ENCODE assay signal across 1 cellular context in the genomic region with DNA sequence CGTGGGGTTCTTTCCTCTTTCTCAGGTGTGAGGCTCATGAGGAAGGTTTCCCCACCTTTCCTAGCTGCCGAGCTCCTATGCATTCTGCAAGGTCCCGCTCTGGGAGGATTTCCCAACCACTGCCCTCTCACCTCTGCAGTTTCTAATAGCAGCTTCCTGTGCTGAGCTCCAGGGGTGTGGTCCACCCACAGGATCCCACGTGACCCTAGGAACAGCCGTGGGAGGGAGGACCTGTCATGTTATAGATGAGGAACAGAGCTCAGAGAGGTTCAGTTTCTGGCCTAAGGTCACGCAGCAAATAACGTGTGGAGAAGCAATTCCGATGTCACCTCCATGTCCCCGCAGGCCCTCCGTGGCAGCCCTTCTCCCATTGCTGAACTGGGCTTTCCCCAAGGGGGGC.
TF ChIP-seq lines count a peak whose summit lies in the region.

No MANE protein-coding gene starts in this region.

TF ChIP-seq in K562, 482 proteins besides CTCF, POLR2A, EP300 and RAD21 (continued from another document):
- TF ChIP-seq, protein P1, sequence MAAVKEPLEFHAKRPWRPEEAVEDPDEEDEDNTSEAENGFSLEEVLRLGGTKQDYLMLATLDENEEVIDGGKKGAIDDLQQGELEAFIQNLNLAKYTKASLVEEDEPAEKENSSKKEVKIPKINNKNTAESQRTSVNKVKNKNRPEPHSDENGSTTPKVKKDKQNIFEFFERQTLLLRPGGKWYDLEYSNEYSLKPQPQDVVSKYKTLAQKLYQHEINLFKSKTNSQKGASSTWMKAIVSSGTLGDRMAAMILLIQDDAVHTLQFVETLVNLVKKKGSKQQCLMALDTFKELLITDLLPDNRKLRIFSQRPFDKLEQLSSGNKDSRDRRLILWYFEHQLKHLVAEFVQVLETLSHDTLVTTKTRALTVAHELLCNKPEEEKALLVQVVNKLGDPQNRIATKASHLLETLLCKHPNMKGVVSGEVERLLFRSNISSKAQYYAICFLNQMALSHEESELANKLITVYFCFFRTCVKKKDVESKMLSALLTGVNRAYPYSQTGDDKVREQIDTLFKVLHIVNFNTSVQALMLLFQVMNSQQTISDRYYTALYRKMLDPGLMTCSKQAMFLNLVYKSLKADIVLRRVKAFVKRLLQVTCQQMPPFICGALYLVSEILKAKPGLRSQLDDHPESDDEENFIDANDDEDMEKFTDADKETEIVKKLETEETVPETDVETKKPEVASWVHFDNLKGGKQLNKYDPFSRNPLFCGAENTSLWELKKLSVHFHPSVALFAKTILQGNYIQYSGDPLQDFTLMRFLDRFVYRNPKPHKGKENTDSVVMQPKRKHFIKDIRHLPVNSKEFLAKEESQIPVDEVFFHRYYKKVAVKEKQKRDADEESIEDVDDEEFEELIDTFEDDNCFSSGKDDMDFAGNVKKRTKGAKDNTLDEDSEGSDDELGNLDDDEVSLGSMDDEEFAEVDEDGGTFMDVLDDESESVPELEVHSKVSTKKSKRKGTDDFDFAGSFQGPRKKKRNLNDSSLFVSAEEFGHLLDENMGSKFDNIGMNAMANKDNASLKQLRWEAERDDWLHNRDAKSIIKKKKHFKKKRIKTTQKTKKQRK (IDR thresholded peaks at IDR 0.05; ENCODE audit: borderline replicate concordance, low read depth, low read length), result no peak
- TF ChIP-seq BRD4 (IDR thresholded peaks at IDR 0.05) (no peak), NFXL1 (CRISPR knock-in tag; IDR thresholded peaks at IDR 0.05) (no peak), ZNF41 (CRISPR knock-in tag; conservative IDR thresholded peaks at IDR 0.05) (no peak), TBP (optimal IDR thresholded peaks at IDR 0.05; ENCODE audit: low read depth, low read length) (no peak), ZNF324 (CRISPR knock-in tag; IDR thresholded peaks at IDR 0.05) (no peak), KLF1 (tag; IDR thresholded peaks at IDR 0.05) (peak; percentile 60; the same call in 1 of the 2 replicates), MTF1 (CRISPR knock-in tag; IDR thresholded peaks at IDR 0.05; ENCODE audit: borderline replicate concordance) (no peak), MCM3 (IDR thresholded peaks at IDR 0.05) (no peak), NBN (IDR thresholded peaks at IDR 0.05; ENCODE audit: low read depth) (no peak), JUN (IDR thresholded peaks at IDR 0.05; ENCODE audit: borderline replicate concordance, low read depth, low read length) (no peak), JUN (CRISPR knock-in tag; IDR thresholded peaks at IDR 0.05; ENCODE audit: borderline replicate concordance) (no peak), LARP7 (IDR thresholded peaks at IDR 0.05) (no peak), SMARCB1 (IDR thresholded peaks at IDR 0.05; ENCODE audit: insufficient read length, low read depth) (no peak), ZNF778 (CRISPR knock-in tag; IDR thresholded peaks at IDR 0.05) (no peak), SMARCE1 (IDR thresholded peaks at IDR 0.05) (no peak)
- TF ChIP-seq, protein P2, sequence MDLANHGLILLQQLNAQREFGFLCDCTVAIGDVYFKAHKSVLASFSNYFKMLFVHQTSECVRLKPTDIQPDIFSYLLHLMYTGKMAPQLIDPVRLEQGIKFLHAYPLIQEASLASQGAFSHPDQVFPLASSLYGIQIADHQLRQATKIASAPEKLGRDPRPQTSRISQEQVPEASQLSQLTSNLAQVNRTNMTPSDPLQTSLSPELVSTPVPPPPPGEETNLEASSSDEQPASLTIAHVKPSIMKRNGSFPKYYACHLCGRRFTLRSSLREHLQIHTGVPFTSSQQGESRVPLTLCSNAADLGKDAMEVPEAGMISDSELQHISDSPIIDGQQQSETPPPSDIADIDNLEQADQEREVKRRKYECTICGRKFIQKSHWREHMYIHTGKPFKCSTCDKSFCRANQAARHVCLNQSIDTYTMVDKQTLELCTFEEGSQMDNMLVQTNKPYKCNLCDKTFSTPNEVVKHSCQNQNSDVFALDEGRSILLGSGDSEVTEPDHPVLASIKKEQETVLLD (IDR thresholded peaks at IDR 0.05), result no peak
- TF ChIP-seq, protein P3, sequence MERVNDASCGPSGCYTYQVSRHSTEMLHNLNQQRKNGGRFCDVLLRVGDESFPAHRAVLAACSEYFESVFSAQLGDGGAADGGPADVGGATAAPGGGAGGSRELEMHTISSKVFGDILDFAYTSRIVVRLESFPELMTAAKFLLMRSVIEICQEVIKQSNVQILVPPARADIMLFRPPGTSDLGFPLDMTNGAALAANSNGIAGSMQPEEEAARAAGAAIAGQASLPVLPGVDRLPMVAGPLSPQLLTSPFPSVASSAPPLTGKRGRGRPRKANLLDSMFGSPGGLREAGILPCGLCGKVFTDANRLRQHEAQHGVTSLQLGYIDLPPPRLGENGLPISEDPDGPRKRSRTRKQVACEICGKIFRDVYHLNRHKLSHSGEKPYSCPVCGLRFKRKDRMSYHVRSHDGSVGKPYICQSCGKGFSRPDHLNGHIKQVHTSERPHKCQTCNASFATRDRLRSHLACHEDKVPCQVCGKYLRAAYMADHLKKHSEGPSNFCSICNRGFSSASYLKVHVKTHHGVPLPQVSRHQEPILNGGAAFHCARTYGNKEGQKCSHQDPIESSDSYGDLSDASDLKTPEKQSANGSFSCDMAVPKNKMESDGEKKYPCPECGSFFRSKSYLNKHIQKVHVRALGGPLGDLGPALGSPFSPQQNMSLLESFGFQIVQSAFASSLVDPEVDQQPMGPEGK (CRISPR knock-in tag; IDR thresholded peaks at IDR 0.05; ENCODE audit: borderline replicate concordance), result no peak
- TF ChIP-seq, protein P4, sequence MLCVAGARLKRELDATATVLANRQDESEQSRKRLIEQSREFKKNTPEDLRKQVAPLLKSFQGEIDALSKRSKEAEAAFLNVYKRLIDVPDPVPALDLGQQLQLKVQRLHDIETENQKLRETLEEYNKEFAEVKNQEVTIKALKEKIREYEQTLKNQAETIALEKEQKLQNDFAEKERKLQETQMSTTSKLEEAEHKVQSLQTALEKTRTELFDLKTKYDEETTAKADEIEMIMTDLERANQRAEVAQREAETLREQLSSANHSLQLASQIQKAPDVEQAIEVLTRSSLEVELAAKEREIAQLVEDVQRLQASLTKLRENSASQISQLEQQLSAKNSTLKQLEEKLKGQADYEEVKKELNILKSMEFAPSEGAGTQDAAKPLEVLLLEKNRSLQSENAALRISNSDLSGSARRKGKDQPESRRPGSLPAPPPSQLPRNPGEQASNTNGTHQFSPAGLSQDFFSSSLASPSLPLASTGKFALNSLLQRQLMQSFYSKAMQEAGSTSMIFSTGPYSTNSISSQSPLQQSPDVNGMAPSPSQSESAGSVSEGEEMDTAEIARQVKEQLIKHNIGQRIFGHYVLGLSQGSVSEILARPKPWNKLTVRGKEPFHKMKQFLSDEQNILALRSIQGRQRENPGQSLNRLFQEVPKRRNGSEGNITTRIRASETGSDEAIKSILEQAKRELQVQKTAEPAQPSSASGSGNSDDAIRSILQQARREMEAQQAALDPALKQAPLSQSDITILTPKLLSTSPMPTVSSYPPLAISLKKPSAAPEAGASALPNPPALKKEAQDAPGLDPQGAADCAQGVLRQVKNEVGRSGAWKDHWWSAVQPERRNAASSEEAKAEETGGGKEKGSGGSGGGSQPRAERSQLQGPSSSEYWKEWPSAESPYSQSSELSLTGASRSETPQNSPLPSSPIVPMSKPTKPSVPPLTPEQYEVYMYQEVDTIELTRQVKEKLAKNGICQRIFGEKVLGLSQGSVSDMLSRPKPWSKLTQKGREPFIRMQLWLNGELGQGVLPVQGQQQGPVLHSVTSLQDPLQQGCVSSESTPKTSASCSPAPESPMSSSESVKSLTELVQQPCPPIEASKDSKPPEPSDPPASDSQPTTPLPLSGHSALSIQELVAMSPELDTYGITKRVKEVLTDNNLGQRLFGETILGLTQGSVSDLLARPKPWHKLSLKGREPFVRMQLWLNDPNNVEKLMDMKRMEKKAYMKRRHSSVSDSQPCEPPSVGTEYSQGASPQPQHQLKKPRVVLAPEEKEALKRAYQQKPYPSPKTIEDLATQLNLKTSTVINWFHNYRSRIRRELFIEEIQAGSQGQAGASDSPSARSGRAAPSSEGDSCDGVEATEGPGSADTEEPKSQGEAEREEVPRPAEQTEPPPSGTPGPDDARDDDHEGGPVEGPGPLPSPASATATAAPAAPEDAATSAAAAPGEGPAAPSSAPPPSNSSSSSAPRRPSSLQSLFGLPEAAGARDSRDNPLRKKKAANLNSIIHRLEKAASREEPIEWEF (CRISPR knock-in tag; IDR thresholded peaks at IDR 0.05), result no peak
- TF ChIP-seq, protein P5, sequence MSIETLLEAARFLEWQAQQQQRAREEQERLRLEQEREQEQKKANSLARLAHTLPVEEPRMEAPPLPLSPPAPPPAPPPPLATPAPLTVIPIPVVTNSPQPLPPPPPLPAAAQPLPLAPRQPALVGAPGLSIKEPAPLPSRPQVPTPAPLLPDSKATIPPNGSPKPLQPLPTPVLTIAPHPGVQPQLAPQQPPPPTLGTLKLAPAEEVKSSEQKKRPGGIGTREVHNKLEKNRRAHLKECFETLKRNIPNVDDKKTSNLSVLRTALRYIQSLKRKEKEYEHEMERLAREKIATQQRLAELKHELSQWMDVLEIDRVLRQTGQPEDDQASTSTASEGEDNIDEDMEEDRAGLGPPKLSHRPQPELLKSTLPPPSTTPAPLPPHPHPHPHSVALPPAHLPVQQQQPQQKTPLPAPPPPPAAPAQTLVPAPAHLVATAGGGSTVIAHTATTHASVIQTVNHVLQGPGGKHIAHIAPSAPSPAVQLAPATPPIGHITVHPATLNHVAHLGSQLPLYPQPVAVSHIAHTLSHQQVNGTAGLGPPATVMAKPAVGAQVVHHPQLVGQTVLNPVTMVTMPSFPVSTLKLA (conservative IDR thresholded peaks at IDR 0.05), result no peak
- TF ChIP-seq, protein P6, sequence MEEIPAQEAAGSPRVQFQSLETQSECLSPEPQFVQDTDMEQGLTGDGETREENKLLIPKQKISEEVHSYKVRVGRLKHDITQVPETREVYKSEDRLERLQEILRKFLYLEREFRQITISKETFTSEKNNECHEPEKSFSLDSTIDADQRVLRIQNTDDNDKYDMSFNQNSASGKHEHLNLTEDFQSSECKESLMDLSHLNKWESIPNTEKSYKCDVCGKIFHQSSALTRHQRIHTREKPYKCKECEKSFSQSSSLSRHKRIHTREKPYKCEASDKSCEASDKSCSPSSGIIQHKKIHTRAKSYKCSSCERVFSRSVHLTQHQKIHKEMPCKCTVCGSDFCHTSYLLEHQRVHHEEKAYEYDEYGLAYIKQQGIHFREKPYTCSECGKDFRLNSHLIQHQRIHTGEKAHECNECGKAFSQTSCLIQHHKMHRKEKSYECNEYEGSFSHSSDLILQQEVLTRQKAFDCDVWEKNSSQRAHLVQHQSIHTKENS (CRISPR knock-in tag; IDR thresholded peaks at IDR 0.05), result no peak
